Comparison of ENCODE assay signal across 11 cellular contexts in the genomic region with DNA sequence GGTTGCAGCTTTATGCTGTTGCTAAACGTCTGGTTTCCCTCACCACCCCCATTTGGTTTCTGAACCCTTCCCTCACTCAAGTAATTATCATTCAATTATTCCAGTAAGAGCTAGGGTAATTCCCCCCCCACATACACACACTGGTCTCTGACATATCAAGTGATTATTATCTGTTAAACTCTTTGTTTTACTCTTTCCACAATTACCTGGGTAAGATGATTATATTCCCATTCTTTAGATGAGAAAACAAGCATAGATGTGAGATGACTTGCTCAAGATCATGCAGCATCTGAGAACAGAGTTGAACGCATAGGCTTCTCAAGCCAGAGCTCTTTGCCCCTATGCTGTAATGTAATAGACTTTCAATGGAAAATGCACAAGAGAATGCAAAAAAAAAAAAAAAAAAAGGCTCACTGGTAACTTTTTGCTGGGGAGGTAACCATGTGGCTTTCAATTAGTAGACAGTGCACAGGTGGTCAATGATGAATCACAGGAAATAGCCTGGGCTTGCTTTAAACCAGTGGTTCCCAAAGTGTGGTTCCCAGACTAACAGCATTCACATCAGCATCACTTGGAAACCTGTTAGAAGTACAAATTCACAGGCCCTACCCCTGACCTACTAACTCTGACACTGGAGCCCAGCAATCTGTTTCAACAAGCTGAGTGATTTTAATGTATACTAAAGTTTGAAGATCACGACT.
DNase-seq lines count a peak whose midpoint lies in the region; ATAC-seq and FAIRE-seq lines count a peak whose summit lies in the region.
"Had no signal": no experiment of that assay in that cellular context is flagged by ENCODE, and none has a peak within 500 bp of the region (broad histone marks: within the 10 kb centered on the region; RNA-seq: fewer than 3 reads in every experiment).

No MANE protein-coding gene starts in this region.

- H3K4me1 Mint-ChIP-seq in CD4-positive, CD25-positive, alpha-beta regulatory T cell, result peaks cover 0 to 20% (median 14%) of the 10 kb centered on the region in 4 donors

- no peak for ATAC-seq in CD4-positive, CD25-positive, alpha-beta regulatory T cell (ENCODE audit: low read depth in 2 of 2)
- ATAC-seq in HG03558 (IDR thresholded peaks at IDR 0.05; ENCODE audit: extremely low read depth, unreplicated experiment), result peak; percentile 42
- ATAC-seq in esophagus mucosa, result peak; percentile 27
- ATAC-seq: HCT116 had no signal

- H3K27me3 Mint-ChIP-seq in CD4-positive, CD25-positive, alpha-beta regulatory T cell, result no peaks in the 10 kb centered on the region

- no peaks in the 10 kb centered on the region for H3K9me3 Mint-ChIP-seq in CD4-positive, CD25-positive, alpha-beta regulatory T cell

- H3K4me3 ChIP-seq in CD4-positive, CD25-positive, alpha-beta regulatory T cell (ENCODE audit: low read depth, low read length), result no peak overlapping the region
- H3K4me3 ChIP-seq: suprapubic skin had no signal

- no peaks in the 10 kb centered on the region for H3K27me3 ChIP-seq in CD4-positive, CD25-positive, alpha-beta regulatory T cell (ENCODE audit: control insufficient read depth, insufficient read depth, low read length)
- H3K27me3 ChIP-seq: suprapubic skin had no signal

- peak; percentile 58 for FAIRE-seq in GM19239 (lab: Jason Lieb, UNC)

- peak overlapping the region; percentile 6 to 48 (median 22) for H3K27ac Mint-ChIP-seq in CD4-positive, CD25-positive, alpha-beta regulatory T cell

- no peak for DNase-seq in CD4-positive, CD25-positive, alpha-beta regulatory T cell
- DNase-seq in GM19239 (ENCODE audit: insufficient read length, low spot score) (no peak), DMS153 (lab: John Stamatoyannopoulos, UW) (no peak), NCI-H187 (lab: John Stamatoyannopoulos, UW) (no peak), NOMO-1 (lab: John Stamatoyannopoulos, UW; ENCODE audit: unreplicated experiment in 2 of 2) (no peak), SHP77 (lab: John Stamatoyannopoulos, UW) (no peak)
- DNase-seq: NCI-H146 had no signal

- peaks cover 27% of the 10 kb centered on the region for H3K36me3 ChIP-seq in CD4-positive, CD25-positive, alpha-beta regulatory T cell (ENCODE audit: control insufficient read depth, insufficient read depth, low read length)

- H3K4me3 Mint-ChIP-seq in CD4-positive, CD25-positive, alpha-beta regulatory T cell, result no peak overlapping the region

- H3K36me3 Mint-ChIP-seq in CD4-positive, CD25-positive, alpha-beta regulatory T cell, result peaks cover 30% of the 10 kb centered on the region

- H3K9me3 ChIP-seq in CD4-positive, CD25-positive, alpha-beta regulatory T cell (ENCODE audit: control insufficient read depth in 2 of 2, low read length in 2 of 2), result no peaks in the 10 kb centered on the region
- H3K9me3 ChIP-seq: suprapubic skin had no signal

- no peak overlapping the region for H3K27ac ChIP-seq in CD4-positive, CD25-positive, alpha-beta regulatory T cell (ENCODE audit: insufficient read depth, low read length, poor library complexity, severe bottlenecking)

- no peaks in the 10 kb centered on the region for H3K4me1 ChIP-seq in CD4-positive, CD25-positive, alpha-beta regulatory T cell (ENCODE audit: control insufficient read depth, insufficient read depth, low read length, poor library complexity, severe bottlenecking)

Comparison
In these comparisons a context has a peak if more than half of its experiments do, and no peak if none do; other contexts are left out.
1. ATAC-seq: peak in HG03558 (single experiment) and esophagus mucosa (single experiment); none in CD4-positive, CD25-positive, alpha-beta regulatory T cell (0 of 2).